In the genomic region with DNA sequence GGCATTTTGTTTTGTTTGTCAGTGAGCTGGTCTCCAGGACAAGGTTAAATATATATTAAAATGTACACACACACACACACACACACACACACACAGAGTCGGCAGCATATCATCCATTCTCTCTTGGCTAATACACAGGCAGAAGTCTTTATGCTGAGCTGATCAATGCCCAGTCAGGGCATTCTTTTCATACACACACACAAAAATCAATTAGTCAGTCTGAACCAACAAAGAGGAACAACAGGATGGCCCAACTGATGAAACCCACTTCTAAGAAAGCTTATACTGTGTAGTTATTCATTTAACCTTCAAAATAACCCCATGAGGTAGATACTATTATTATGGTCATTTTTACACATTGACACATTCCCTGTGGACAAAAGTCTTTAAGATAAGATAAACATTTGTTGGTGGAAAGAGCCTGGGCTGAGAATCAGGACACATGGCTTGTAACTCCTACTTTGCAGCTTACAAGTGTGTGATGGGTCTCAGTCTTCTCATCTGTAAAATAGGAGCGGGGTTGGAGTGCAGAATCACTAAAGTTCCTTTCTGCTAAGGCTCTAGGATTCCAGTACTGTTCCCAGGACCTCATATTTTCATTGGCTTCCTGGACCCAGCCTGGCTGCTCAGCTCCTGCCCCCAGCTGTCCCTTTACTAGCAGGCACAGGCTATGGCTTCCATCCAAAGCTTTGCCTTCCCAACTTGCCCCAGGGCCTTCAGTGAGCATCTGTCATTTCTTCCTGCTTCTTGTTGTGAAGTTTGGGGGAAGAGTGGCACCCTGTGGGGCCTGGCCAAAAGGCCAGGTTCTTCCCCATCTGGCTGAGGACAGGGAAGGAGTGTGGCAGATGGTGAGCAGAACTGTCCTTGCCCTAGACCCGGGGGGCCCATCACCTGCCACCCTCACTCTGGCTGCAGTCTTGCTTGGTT, we compare ENCODE assay signal across 15 cellular contexts. TPM values are rescaled to one million over a fixed set of nuclear protein-coding genes. Genes with fewer than 3 reads are reported as not detected.
DNase-seq lines count a peak whose midpoint lies in the region; ATAC-seq and TF ChIP-seq lines count a peak whose summit lies in the region.
"Had no signal": no experiment of that assay in that cellular context is flagged by ENCODE, and none has a peak within 500 bp of the region (broad histone marks: within the 10 kb centered on the region; RNA-seq: fewer than 3 reads in every experiment).

No MANE protein-coding gene starts in this region.

- H3K27me3 Mint-ChIP-seq in GM23338 (ENCODE audit: insufficient read depth, low read depth, poor library complexity) (peaks cover 5% of the 10 kb centered on the region), osteocyte (ENCODE audit: unreplicated experiment) (peaks cover 14% of the 10 kb centered on the region)

- no peak overlapping the region for H3K27ac ChIP-seq in GM23338 (ENCODE audit: low read depth)

- no peaks in the 10 kb centered on the region for H3K79me2 ChIP-seq in GM23338 (replicated peaks; ENCODE audit: insufficient read depth)

- no peaks in the 10 kb centered on the region for H4K20me1 ChIP-seq in GM23338 (replicated peaks; ENCODE audit: insufficient read depth)

- no peaks in the 10 kb centered on the region for H3F3A ChIP-seq in GM23338 (replicated peaks; ENCODE audit: low read depth)

- H3K27me3 ChIP-seq in GM23338 (ENCODE audit: insufficient read depth), result no peaks in the 10 kb centered on the region

- in situ Hi-C loops in T47D (cut with HindIII; ENCODE audit: low pct_unique_long_range_greater_than_20kb, low sequenced_read_pairs), result no loop called here

- no peaks in the 10 kb centered on the region for H3K9me3 Mint-ChIP-seq in GM23338
- H3K9me3 Mint-ChIP-seq in osteocyte (ENCODE audit: unreplicated experiment), result no peaks in the 10 kb centered on the region
- H3K9me3 Mint-ChIP-seq: central memory CD8-positive, alpha-beta T cell; neural crest cell had no signal

- H3K27ac Mint-ChIP-seq in GM23338, result 0 out of 2 replicates have a peak overlapping the region, but pooled peaks have one; percentile 66
- H3K27ac Mint-ChIP-seq in osteocyte (ENCODE audit: unreplicated experiment), result no peak overlapping the region
- H3K27ac Mint-ChIP-seq: activated naive CD8-positive, alpha-beta T cell had no signal

- H3K4me3 Mint-ChIP-seq in GM23338 (no peak overlapping the region), osteocyte (ENCODE audit: unreplicated experiment) (no peak overlapping the region)
- H3K4me3 Mint-ChIP-seq: activated naive CD8-positive, alpha-beta T cell; central memory CD8-positive, alpha-beta T cell; neural crest cell had no signal

- no peak overlapping the region for H3K4me2 ChIP-seq in GM23338

- H3K4me1 ChIP-seq in GM23338 (ENCODE audit: insufficient read depth), result peaks cover 10% of the 10 kb centered on the region

- TF ChIP-seq CTCF in GM23338 (conservative IDR thresholded peaks at IDR 0.05; ENCODE audit: low read depth in 2 of 2) (peak in 1 of 2 experiments; percentile 15; a peak in 1 of 4 replicates), osteocyte (IDR thresholded peaks at IDR 0.05) (peak; percentile 21)

- no peaks in the 10 kb centered on the region for H3K36me3 Mint-ChIP-seq in GM23338 (ENCODE audit: low read depth)
- no peaks in the 10 kb centered on the region for H3K36me3 Mint-ChIP-seq in osteocyte (ENCODE audit: unreplicated experiment)
- H3K36me3 Mint-ChIP-seq: activated naive CD8-positive, alpha-beta T cell had no signal

- H2AFZ ChIP-seq in GM23338, result no peak overlapping the region

- no peak for DNase-seq in GM23338 (ENCODE audit: low spot score)
- peak; percentile 96 for DNase-seq in NCI-H524 treated with DMSO at 0.1 percent for 48 hours (lab: John Stamatoyannopoulos, UW)
- DNase-seq in T47D (ENCODE audit: low read depth in 1 of 2, low spot score in 1 of 2), result peak; percentile 12 to 79
- DNase-seq in osteocyte (ENCODE audit: extremely low spot score, unreplicated experiment), result no peak
- DNase-seq in activated gamma-delta T cell treated with Interleukin-2 at 50 U/mL for 16 hours, result no peak
- DNase-seq in COLO668 (lab: John Stamatoyannopoulos, UW; ENCODE audit: unreplicated experiment), result no peak
- DNase-seq: erythroblast, GF-D8, hippocampal formation had no signal

- no peaks in the 10 kb centered on the region for H3K36me3 ChIP-seq in GM23338 (ENCODE audit: insufficient read depth)

- peaks cover 8% of the 10 kb centered on the region; the same call in 1 of the 2 replicates for H3K9me2 ChIP-seq in GM23338 (ENCODE audit: insufficient read depth)

- ATAC-seq in GM23338 (no peak), HG02885 (IDR thresholded peaks at IDR 0.05; ENCODE audit: poor library complexity, unreplicated experiment) (no peak), HG03108 (IDR thresholded peaks at IDR 0.05; ENCODE audit: unreplicated experiment) (no peak)
- ATAC-seq: activated CD4-positive, CD25-positive, alpha-beta regulatory T cell treated with anti-CD3 and anti-CD28 coated beads, Interleukin-2, amount 50 U/mL, for 24 hours had no signal

- H3K4me1 Mint-ChIP-seq in GM23338 (peaks cover 38% of the 10 kb centered on the region), osteocyte (ENCODE audit: unreplicated experiment) (peaks cover 26% of the 10 kb centered on the region)
- H3K4me1 Mint-ChIP-seq: central memory CD8-positive, alpha-beta T cell had no signal

- H3K4me3 ChIP-seq in GM23338, result no peak overlapping the region

TF ChIP-seq in GM23338, 12 proteins besides CTCF, POLR2A, EP300 and RAD21:
- TF ChIP-seq STAT1 (IDR thresholded peaks at IDR 0.05; ENCODE audit: unreplicated experiment), result no peak
- TF ChIP-seq ZNF331 (CRISPR knock-in tag; IDR thresholded peaks at IDR 0.05; ENCODE audit: low read depth), result no peak
- TF ChIP-seq ZNF114 (CRISPR knock-in tag; IDR thresholded peaks at IDR 0.05), result no peak

RNA-seq across cellular contexts. Expression of a gene that starts 27.2 kb away (rescaled TPM):
- total RNA-seq in GM23338 (2014; rRNA removed; shearing (Covaris generic)), result 13.8 and 15.5 TPM in 2 replicates
- 6.5 and 7.5 TPM in 2 replicates for polyA plus RNA-seq in GM23338 (2016; fragmentation: Nextera tagmentation; extraction: Ambion mirVana)
- total RNA-seq in osteocyte, result 19.5 and 19.9 TPM in 2 replicates

Comparison
In these comparisons a context has a peak if more than half of its experiments do, and no peak if none do; other contexts are left out.
1. DNase-seq: peak in NCI-H524 treated with DMSO at 0.1 percent for 48 hours (single experiment) and T47D (2 of 2); none in GM23338 (single experiment), osteocyte (single experiment), activated gamma-delta T cell treated with Interleukin-2 at 50 U/mL for 16 hours (single experiment) and COLO668 (single experiment).